Comparison of ENCODE assay signal across 8 cellular contexts in genomic region chr19:48619692-48620565, GRCh38. TPM values are rescaled to one million over a fixed set of nuclear protein-coding genes. Genes with fewer than 3 reads are reported as not detected.
DNase-seq lines count a peak whose midpoint lies in the region; ATAC-seq and TF ChIP-seq lines count a peak whose summit lies in the region.

No MANE protein-coding gene starts in this region.

- TF ChIP-seq CTCF in AG04450 (IDR thresholded peaks at IDR 0.05; ENCODE audit: low read depth, low read length): peak; percentile 4; the same call in 1 of the 2 replicates

- POLR2A ChIA-PET in AG04450 (lab: Yijun Ruan, JAX): interaction anchor here (0.6 to 1.6 kb wide), 17 partner anchors 8 to 373 kb away, joined by 3 to 25 read pairs (median 5); partner anchors contain the start of genes CA11, DBP, GYS1 and RUVBL2

- CTCF ChIA-PET in AG04450 (lab: Charles Lee): interaction anchor here (1.2 kb wide), 1 partner anchor 11 kb away, joined by 4 read pairs; no protein-coding TSS in a partner anchor

- H3K4me1 ChIP-seq in mucosa of stomach (ENCODE audit: control insufficient read depth, insufficient read depth, low read length): peaks cover 51% of the 10 kb centered on the region

- ATAC-seq in HG02970 (IDR thresholded peaks at IDR 0.05; ENCODE audit: low FRiP score, unreplicated experiment) (no peak), GM19328 (IDR thresholded peaks at IDR 0.05; ENCODE audit: unreplicated experiment) (no peak)

- H3K27ac ChIP-seq in AG04450 (ENCODE audit: low read depth, low read length): peak overlapping the region; percentile 82
- H3K27ac ChIP-seq in caudate nucleus (ENCODE audit: low read depth, low read length): peak overlapping the region; percentile 100

- H3K27me3 ChIP-seq in AG04450 (ENCODE audit: control insufficient read depth, insufficient read depth, low read length) (no peaks in the 10 kb centered on the region), mucosa of stomach (ENCODE audit: control insufficient read depth, insufficient read depth, low read length) (no peaks in the 10 kb centered on the region)

- H3K4me3 ChIP-seq in AG04450 (ENCODE audit: low read depth, low read length) (peak overlapping the region; percentile 75), mucosa of stomach (ENCODE audit: low read length) (peak overlapping the region; percentile 52)
- peak overlapping the region; percentile 100 for H3K4me3 ChIP-seq in Jurkat, Clone E6-1 (ENCODE audit: low read length)

- peak overlapping the region; percentile 72 for H3K9ac ChIP-seq in mucosa of stomach (ENCODE audit: low read length)

- H3K9me3 ChIP-seq in AG04450 (ENCODE audit: control insufficient read depth, insufficient read depth, low read length) (no peaks in the 10 kb centered on the region; the same call in 1 of the 2 replicates), mucosa of stomach (ENCODE audit: control insufficient read depth, low read length) (no peaks in the 10 kb centered on the region)

- H3K36me3 ChIP-seq in mucosa of stomach (ENCODE audit: control insufficient read depth, insufficient read depth, low read length): peaks cover 26% of the 10 kb centered on the region

- DNase-seq in AG04450 (ENCODE audit: low read depth, low spot score): no peak
- no peak for DNase-seq in Jurkat, Clone E6-1 (ENCODE audit: low read depth, low spot score)
- DNase-seq in caudate nucleus (lab: John Stamatoyannopoulos, UW): no peak
- no peak for DNase-seq in NK-92 (lab: John Stamatoyannopoulos, UW; ENCODE audit: unreplicated experiment)
- no peak for DNase-seq in T1000 (lab: John Stamatoyannopoulos, UW)

RNA-seq across cellular contexts. Expression of gene SPHK2, which starts 0.6 kb away (rescaled TPM):
- polyA plus RNA-seq in AG04450 (2011; rRNA removed): 4.6 and 6.1 TPM in 2 replicates
- 6.1 and 6.6 TPM in 2 replicates for polyA minus RNA-seq in AG04450 (2011; rRNA and poly(A)+ RNA removed)
- polyA plus RNA-seq in Jurkat, Clone E6-1 (2012; ENCODE audit: insufficient read depth, insufficient read length): 21.6 TPM

RNA-seq across cellular contexts. Expression of gene RPL18, which starts 1.0 kb away (rescaled TPM):
- polyA plus RNA-seq in AG04450 (2011; rRNA removed): 1,020 and 1,259 TPM in 2 replicates
- polyA minus RNA-seq in AG04450 (2011; rRNA and poly(A)+ RNA removed): 587 and 645 TPM in 2 replicates
- polyA plus RNA-seq in Jurkat, Clone E6-1 (2012; ENCODE audit: insufficient read depth, insufficient read length): 2,707 TPM

RNA-seq across cellular contexts. Expression of gene FAM83E, which starts 5.1 kb away (rescaled TPM):
- not detected in 2 replicates for polyA plus RNA-seq in AG04450 (2011; rRNA removed)
- polyA minus RNA-seq in AG04450 (2011; rRNA and poly(A)+ RNA removed): 0.65 TPM in 1 of 2 replicates, not detected in the other
- polyA plus RNA-seq in Jurkat, Clone E6-1 (2012; ENCODE audit: insufficient read depth, insufficient read length): not detected

RNA-seq across cellular contexts. Expression of gene SPACA4, which starts 13.4 kb away (rescaled TPM):
- polyA plus RNA-seq in AG04450 (2011; rRNA removed): not detected in 2 replicates
- not detected in 2 replicates for polyA minus RNA-seq in AG04450 (2011; rRNA and poly(A)+ RNA removed)
- polyA plus RNA-seq in Jurkat, Clone E6-1 (2012; ENCODE audit: insufficient read depth, insufficient read length): not detected

RNA-seq across cellular contexts. Expression of gene DBP, which starts 17.2 kb away (rescaled TPM):
- polyA plus RNA-seq in AG04450 (2011; rRNA removed): 3.4 and 4.0 TPM in 2 replicates
- polyA minus RNA-seq in AG04450 (2011; rRNA and poly(A)+ RNA removed): 3.9 and 4.5 TPM in 2 replicates
- polyA plus RNA-seq in Jurkat, Clone E6-1 (2012; ENCODE audit: insufficient read depth, insufficient read length): 23.6 TPM
